ENCODE assay signal across 24 cellular contexts in the genomic region with DNA sequence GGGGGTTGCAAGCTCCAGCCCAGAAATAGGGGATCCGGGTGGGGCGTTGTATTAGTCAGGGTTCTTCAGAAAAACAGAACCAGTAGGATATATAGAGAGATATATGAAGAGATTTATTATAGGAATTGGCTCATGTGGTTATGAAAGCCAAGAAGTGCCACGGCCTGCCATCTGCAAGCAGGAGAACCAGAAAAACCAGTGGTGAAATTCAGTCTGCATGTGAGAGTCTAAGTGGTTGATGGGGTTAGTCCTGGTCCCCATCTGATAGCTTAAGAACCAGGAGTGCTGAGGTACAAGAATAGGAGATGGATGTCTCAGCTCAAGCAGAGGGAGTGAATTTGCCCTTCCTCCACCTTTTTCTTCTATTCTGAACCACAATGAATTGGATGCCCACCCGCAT.
"Had no signal": no experiment of that assay in that cellular context is flagged by ENCODE, and none has a peak within 500 bp of the region (broad histone marks: within the 10 kb centered on the region; RNA-seq: fewer than 3 reads in every experiment).

No MANE protein-coding gene starts in this region.

- H3K27me3 Mint-ChIP-seq: activated CD4-positive, alpha-beta T cell treated with anti-CD3 and anti-CD28 coated beads for 36 hours; activated naive CD8-positive, alpha-beta T cell; activated T-helper 17 cell treated with anti-CD3 and anti-CD28 coated beads, Interleukin-2, amount 50 U/mL, for 72 hours had no signal

- H3K36me3 ChIP-seq: brain microvascular endothelial cell, WERI-Rb-1 had no signal

- H3K4me1 Mint-ChIP-seq: activated CD4-positive, alpha-beta memory T cell treated with anti-CD3 and anti-CD28 coated beads, Interleukin-2, amount 10 ng/mL, durations not matched to agents 7 days and 5 days; activated CD4-positive, alpha-beta T cell treated with anti-CD3 and anti-CD28 coated beads for 36 hours; activated T-helper 17 cell treated with anti-CD3 and anti-CD28 coated beads, Interleukin-2, amount 50 U/mL, for 72 hours; T-cell had no signal

- H3K4me3 ChIP-seq: SK-N-MC had no signal

- H3K4me3 Mint-ChIP-seq: activated CD4-positive, alpha-beta memory T cell treated with anti-CD3 and anti-CD28 coated beads, Interleukin-2, amount 10 ng/mL, durations not matched to agents 7 days and 5 days; activated CD4-positive, alpha-beta T cell treated with anti-CD3 and anti-CD28 coated beads for 36 hours; activated naive CD4-positive, alpha-beta T cell treated with anti-CD3 and anti-CD28 coated beads for 36 hours; activated naive CD8-positive, alpha-beta T cell; activated T-helper 17 cell treated with anti-CD3 and anti-CD28 coated beads, Interleukin-2, amount 50 U/mL, for 72 hours; T-cell had no signal

- H3K27ac ChIP-seq: brain microvascular endothelial cell, SK-N-MC, WERI-Rb-1 had no signal

- DNase-seq: activated CD4-positive, alpha-beta memory T cell treated with anti-CD3 and anti-CD28 coated beads, Interleukin-2, amount 10 ng/mL, durations not matched to agents 7 days and 5 days; activated CD4-positive, alpha-beta T cell treated with anti-CD3 and anti-CD28 coated beads for 36 hours; activated CD4-positive, alpha-beta T cell treated with anti-CD3 and anti-CD28 coated beads, Interleukin-2, amount 50 U/mL, for 1 hour; activated gamma-delta T cell; activated naive CD4-positive, alpha-beta T cell treated with anti-CD3 and anti-CD28 coated beads for 36 hours; activated T-cell treated with anti-CD3 and anti-CD28 coated beads for 4 hours; activated T-cell treated with anti-CD3 and anti-CD28 coated beads, Interleukin-2, amount 50 U/mL, for 48 hours; brain microvascular endothelial cell; cerebellar nuclear complex; MM.1S; NCI-H1105; NCI-H1436 treated with DMSO at 0.1 percent for 48 hours; NCI-H187; NCI-H2081 treated with DMSO at 0.1 percent for 48 hours; NCI-H345; NCI-H524; SHP77; T-cell; T-helper 2 cell; T1000; WERI-Rb-1 had no signal

- H3K27me3 ChIP-seq: brain microvascular endothelial cell had no signal

- H3K36me3 Mint-ChIP-seq: activated naive CD8-positive, alpha-beta T cell; T-cell had no signal

- H3K27ac Mint-ChIP-seq: activated CD4-positive, alpha-beta memory T cell treated with anti-CD3 and anti-CD28 coated beads, Interleukin-2, amount 10 ng/mL, durations not matched to agents 7 days and 5 days; activated CD4-positive, alpha-beta T cell treated with anti-CD3 and anti-CD28 coated beads for 36 hours; activated naive CD4-positive, alpha-beta T cell treated with anti-CD3 and anti-CD28 coated beads for 36 hours; activated naive CD8-positive, alpha-beta T cell; activated T-helper 17 cell treated with anti-CD3 and anti-CD28 coated beads, Interleukin-2, amount 50 U/mL, for 72 hours; T-cell had no signal

- H3K9me3 Mint-ChIP-seq: activated CD4-positive, alpha-beta memory T cell treated with anti-CD3 and anti-CD28 coated beads, Interleukin-2, amount 10 ng/mL, durations not matched to agents 7 days and 5 days; activated naive CD4-positive, alpha-beta T cell treated with anti-CD3 and anti-CD28 coated beads for 36 hours; activated T-helper 17 cell treated with anti-CD3 and anti-CD28 coated beads, Interleukin-2, amount 50 U/mL, for 72 hours; T-cell had no signal

- ATAC-seq: activated CD4-positive, alpha-beta T cell treated with anti-CD3 and anti-CD28 coated beads for 36 hours; activated T-helper 17 cell treated with anti-CD3 and anti-CD28 coated beads, Interleukin-2, amount 50 U/mL, for 72 hours; T-cell had no signal
